Comparison of ENCODE assay signal across 18 cellular contexts in genomic region chr13:110410000-110410399, GRCh38.
DNase-seq lines count a peak whose midpoint lies in the region; ATAC-seq and TF ChIP-seq lines count a peak whose summit lies in the region.
"Had no signal": no experiment of that assay in that cellular context is flagged by ENCODE, and none has a peak within 500 bp of the region (broad histone marks: within the 10 kb centered on the region; RNA-seq: fewer than 3 reads in every experiment).

No MANE protein-coding gene starts in this region.

- H3K27ac ChIP-seq in Peyer's patch (peak overlapping the region; percentile 19 to 89 (median 50)), duodenal mucosa (ENCODE audit: low read depth, low read length) (peak overlapping the region; percentile 53), stomach (peak overlapping the region; percentile 47 to 92 (median 83))
- H3K27ac ChIP-seq: GM23248 had no signal

- H3K4me1 ChIP-seq in Peyer's patch (peaks cover 0 to 20% (median 0%) of the 10 kb centered on the region in 4 donors), duodenal mucosa (ENCODE audit: control insufficient read depth in 1 of 2, insufficient read depth in 2 of 2, low read length in 2 of 2) (peaks cover 8 to 10% of the 10 kb centered on the region in 2 donors), stomach (peaks cover 3 to 76% (median 46%) of the 10 kb centered on the region in 4 donors)

- intact Hi-C loops in stomach (cut with DNase I; ENCODE audit: low total_unique reads), result loop anchor here (5.0 kb wide), 1 partner anchor 188 kb away; no protein-coding TSS in a partner anchor

- no peaks in the 10 kb centered on the region for H3K27me3 ChIP-seq in Peyer's patch
- H3K27me3 ChIP-seq in duodenal mucosa (ENCODE audit: control insufficient read depth in 1 of 2, insufficient read depth in 2 of 2, low read length in 2 of 2), result no peaks in the 10 kb centered on the region
- no peaks in the 10 kb centered on the region for H3K27me3 ChIP-seq in stomach

- peaks cover 15% of the 10 kb centered on the region for H3K36me3 Mint-ChIP-seq in mesothelial cell of epicardium
- H3K36me3 Mint-ChIP-seq: natural killer cell had no signal

- TF ChIP-seq EP300 in stomach (IDR thresholded peaks at IDR 0.05), result no peak

- TF ChIP-seq POLR2A in Peyer's patch (IDR thresholded peaks at IDR 0.05), result no peak
- no peak for TF ChIP-seq POLR2A in stomach (IDR thresholded peaks at IDR 0.05)

- WGBS in stomach, 5 donors, result 72 to 83% (median 78%) methylated on average over 10 of the region's 10 CpGs

- no peaks in the 10 kb centered on the region for H3K27me3 Mint-ChIP-seq in mesothelial cell of epicardium (ENCODE audit: low read depth)

- H3K4me3 ChIP-seq in Peyer's patch, result no peak overlapping the region
- H3K4me3 ChIP-seq in duodenal mucosa (ENCODE audit: low read depth in 1 of 2, low read length in 2 of 2), result no peak overlapping the region
- no peak overlapping the region for H3K4me3 ChIP-seq in stomach
- H3K4me3 ChIP-seq: GM23248, K562, skin epidermis had no signal

- H3K9me3 Mint-ChIP-seq in mesothelial cell of epicardium, result no peaks in the 10 kb centered on the region
- H3K9me3 Mint-ChIP-seq: brain; effector memory CD8-positive, alpha-beta T cell; natural killer cell; stimulated activated naive CD8-positive, alpha-beta T cell treated with anti-CD3 and anti-CD28 coated beads, Interleukin-15, Interleukin-2, amounts not matched to agents 100 ng/mL and 50 ng/mL, for 24 hours had no signal

- H3K36me3 ChIP-seq in Peyer's patch, result no peaks in the 10 kb centered on the region
- H3K36me3 ChIP-seq in duodenal mucosa (ENCODE audit: control insufficient read depth in 1 of 2, insufficient read depth in 2 of 2, low read length in 2 of 2), result no peaks in the 10 kb centered on the region
- H3K36me3 ChIP-seq in stomach, result no peaks in the 10 kb centered on the region

- peaks cover 60% of the 10 kb centered on the region for H3K4me1 Mint-ChIP-seq in mesothelial cell of epicardium
- H3K4me1 Mint-ChIP-seq: natural killer cell had no signal

- no peak overlapping the region for H3K4me3 Mint-ChIP-seq in mesothelial cell of epicardium
- H3K4me3 Mint-ChIP-seq: brain; effector memory CD8-positive, alpha-beta T cell; natural killer cell; stimulated activated naive CD8-positive, alpha-beta T cell treated with anti-CD3 and anti-CD28 coated beads, Interleukin-15, Interleukin-2, amounts not matched to agents 100 ng/mL and 50 ng/mL, for 24 hours had no signal

- H3K9me3 ChIP-seq in Peyer's patch (no peaks in the 10 kb centered on the region), duodenal mucosa (ENCODE audit: control insufficient read depth in 1 of 2, low read length in 2 of 2) (no peaks in the 10 kb centered on the region), stomach (no peaks in the 10 kb centered on the region)

- no peak for TF ChIP-seq CTCF in Peyer's patch (IDR thresholded peaks at IDR 0.05)
- TF ChIP-seq CTCF in mesothelial cell of epicardium (IDR thresholded peaks at IDR 0.05; ENCODE audit: unreplicated experiment), result no peak
- no peak for TF ChIP-seq CTCF in stomach (IDR thresholded peaks at IDR 0.05)

- DNase-seq in Peyer's patch, result no peak
- DNase-seq in mesothelial cell of epicardium (ENCODE audit: low spot score in 2 of 2, unreplicated experiment in 2 of 2), result no peak
- no peak for DNase-seq in stomach
- DNase-seq in NCI-H2227 (lab: John Stamatoyannopoulos, UW; ENCODE audit: unreplicated experiment), result no peak
- DNase-seq: activated naive CD4-positive, alpha-beta T cell; DMS153; effector memory CD8-positive, alpha-beta T cell; GM23248; natural killer cell; NCI-H2227 treated with DMSO at 0.1 percent for 48 hours had no signal

- ATAC-seq in GM18867 (IDR thresholded peaks at IDR 0.05; ENCODE audit: unreplicated experiment), result no peak
- no peak for ATAC-seq in GM19328 (IDR thresholded peaks at IDR 0.05; ENCODE audit: unreplicated experiment)
- ATAC-seq in HG03457 (IDR thresholded peaks at IDR 0.05; ENCODE audit: unreplicated experiment), result no peak
- ATAC-seq: effector memory CD8-positive, alpha-beta T cell; K562; natural killer cell had no signal

- H3K27ac Mint-ChIP-seq in mesothelial cell of epicardium, result peak overlapping the region; percentile 84
- H3K27ac Mint-ChIP-seq: effector memory CD8-positive, alpha-beta T cell; natural killer cell; stimulated activated naive CD8-positive, alpha-beta T cell treated with anti-CD3 and anti-CD28 coated beads, Interleukin-15, Interleukin-2, amounts not matched to agents 100 ng/mL and 50 ng/mL, for 24 hours had no signal

- H3K9ac ChIP-seq in duodenal mucosa (ENCODE audit: low read depth in 1 of 2, low read length in 2 of 2), result no peak overlapping the region
- H3K9ac ChIP-seq: GM23248 had no signal
